In genomic region chr20:7627734-7628663, GRCh38 we compare ENCODE assay signal across 21 cellular contexts.
DNase-seq lines count a peak whose midpoint lies in the region; ATAC-seq and TF ChIP-seq lines count a peak whose summit lies in the region.
"Had no signal": no experiment of that assay in that cellular context is flagged by ENCODE, and none has a peak within 500 bp of the region (broad histone marks: within the 10 kb centered on the region; RNA-seq: fewer than 3 reads in every experiment).

No MANE protein-coding gene starts in this region.

- WGBS in stomach, 5 donors = 57 to 69% (median 67%) methylated on average over 5 of the region's 5 CpGs

- intact Hi-C loops in stomach (cut with DNase I; ENCODE audit: low total_unique reads) = no loop called here

- no peak overlapping the region for H3K27ac Mint-ChIP-seq in activated CD8-positive, alpha-beta T cell treated with anti-CD3 and anti-CD28 coated beads, Interleukin-2, amount 10 ng/mL, durations not matched to agents 7 days and 5 days
- H3K27ac Mint-ChIP-seq: activated naive CD8-positive, alpha-beta T cell treated with anti-CD3 and anti-CD28 coated beads, Interleukin-2, amount 10 ng/mL, durations not matched to agents 7 days and 5 days; activated T-cell treated with anti-CD3 and anti-CD28 coated beads, Interleukin-2, amount 50 U/mL, for 72 hours; stimulated activated naive CD8-positive, alpha-beta T cell treated with anti-CD3 and anti-CD28 coated beads, Interleukin-15, amount 100 ng/mL, for 72 hours had no signal

- H3K4me3 ChIP-seq in AG09309 (ENCODE audit: control insufficient read depth, low read depth, low read length) = no peak overlapping the region
- H3K4me3 ChIP-seq in choroid plexus epithelial cell (ENCODE audit: low read depth, low read length) = no peak overlapping the region
- H3K4me3 ChIP-seq in stomach = no peak overlapping the region
- H3K4me3 ChIP-seq: SJCRH30 had no signal

- H3K27ac ChIP-seq in stomach = no peak overlapping the region
- H3K27ac ChIP-seq: neutrophil, SJCRH30 had no signal

- no peak for TF ChIP-seq RAD21 in Ishikawa (IDR thresholded peaks at IDR 0.05; ENCODE audit: low read depth)

- ATAC-seq in activated CD8-positive, alpha-beta T cell treated with anti-CD3 and anti-CD28 coated beads, Interleukin-2, amount 10 ng/mL, durations not matched to agents 7 days and 5 days = no peak
- ATAC-seq: activated T-cell treated with anti-CD3 and anti-CD28 coated beads, Interleukin-2, amount 50 U/mL, for 72 hours; left lobe of liver; right cardiac atrium; stimulated activated naive CD8-positive, alpha-beta T cell treated with anti-CD3 and anti-CD28 coated beads, Interleukin-15, amount 100 ng/mL, for 72 hours had no signal

- TF ChIP-seq EP300 in Ishikawa (IDR thresholded peaks at IDR 0.05; ENCODE audit: borderline replicate concordance) (no peak), stomach (IDR thresholded peaks at IDR 0.05) (no peak)

- H3K36me3 ChIP-seq in stomach = no peaks in the 10 kb centered on the region
- H3K36me3 ChIP-seq: neutrophil, SJCRH30 had no signal

- no peaks in the 10 kb centered on the region for H3K9me3 ChIP-seq in stomach
- H3K9me3 ChIP-seq: neutrophil, SJCRH30 had no signal

- no peaks in the 10 kb centered on the region for H3K27me3 Mint-ChIP-seq in activated CD8-positive, alpha-beta T cell treated with anti-CD3 and anti-CD28 coated beads, Interleukin-2, amount 10 ng/mL, durations not matched to agents 7 days and 5 days (ENCODE audit: low read depth)
- H3K27me3 Mint-ChIP-seq: activated naive CD8-positive, alpha-beta T cell treated with anti-CD3 and anti-CD28 coated beads, Interleukin-2, amount 10 ng/mL, durations not matched to agents 7 days and 5 days; stimulated activated naive CD8-positive, alpha-beta T cell treated with anti-CD3 and anti-CD28 coated beads, Interleukin-15, amount 100 ng/mL, for 72 hours had no signal

- POLR2A ChIA-PET in activated CD8-positive, alpha-beta T cell treated with anti-CD3 and anti-CD28 coated beads, Interleukin-2, amount 10 ng/mL, durations not matched to agents 7 days and 5 days (lab: Charles Lee) = no interaction called here

- CTCF ChIA-PET in activated CD8-positive, alpha-beta T cell treated with anti-CD3 and anti-CD28 coated beads, Interleukin-2, amount 10 ng/mL, durations not matched to agents 7 days and 5 days (lab: Charles Lee) = no interaction called here

- no peak for TF ChIP-seq POLR2A in stomach (IDR thresholded peaks at IDR 0.05)

- no peaks in the 10 kb centered on the region for H3K27me3 ChIP-seq in stomach
- H3K27me3 ChIP-seq: neutrophil, SJCRH30 had no signal

- H3K9me3 Mint-ChIP-seq in activated CD8-positive, alpha-beta T cell treated with anti-CD3 and anti-CD28 coated beads, Interleukin-2, amount 10 ng/mL, durations not matched to agents 7 days and 5 days (ENCODE audit: insufficient read depth) = peaks cover 11% of the 10 kb centered on the region

- DNase-seq in AG09309 (ENCODE audit: low read depth) = peak; percentile 2
- peak; percentile 26 for DNase-seq in choroid plexus epithelial cell (ENCODE audit: low read depth)
- peak; percentile 2 for DNase-seq in hepatic stellate cell (ENCODE audit: low spot score)
- no peak for DNase-seq in activated CD8-positive, alpha-beta T cell treated with anti-CD3 and anti-CD28 coated beads, Interleukin-2, amount 10 ng/mL, durations not matched to agents 7 days and 5 days
- DNase-seq in hypothalamus (lab: John Stamatoyannopoulos, UW) = no peak
- no peak for DNase-seq in stomach
- DNase-seq in activated naive CD4-positive, alpha-beta T cell treated with anti-CD3 and anti-CD28 coated beads, Interleukin-2, amount 50 U/mL, for 16 hours = no peak
- DNase-seq: activated naive CD8-positive, alpha-beta T cell treated with anti-CD3 and anti-CD28 coated beads, Interleukin-2, amount 10 ng/mL, durations not matched to agents 7 days and 5 days; activated T-cell treated with anti-CD3 and anti-CD28 coated beads, Interleukin-2, amount 50 U/mL, for 72 hours; caudate nucleus; DND-41; foreskin melanocyte; NCI-H1048; NCI-H2029 treated with DMSO at 0.1 percent for 48 hours; NCI-H510A treated with DMSO at 0.1 percent for 48 hours; right cardiac atrium; SJCRH30; stimulated activated naive CD8-positive, alpha-beta T cell treated with anti-CD3 and anti-CD28 coated beads, Interleukin-15, amount 100 ng/mL, for 72 hours had no signal

- no peaks in the 10 kb centered on the region for H3K4me1 ChIP-seq in stomach
- H3K4me1 ChIP-seq: SJCRH30 had no signal

- no peaks in the 10 kb centered on the region for H3K36me3 Mint-ChIP-seq in activated CD8-positive, alpha-beta T cell treated with anti-CD3 and anti-CD28 coated beads, Interleukin-2, amount 10 ng/mL, durations not matched to agents 7 days and 5 days (ENCODE audit: low read depth)
- H3K36me3 Mint-ChIP-seq: activated naive CD8-positive, alpha-beta T cell treated with anti-CD3 and anti-CD28 coated beads, Interleukin-2, amount 10 ng/mL, durations not matched to agents 7 days and 5 days had no signal

- H3K4me3 Mint-ChIP-seq in activated CD8-positive, alpha-beta T cell treated with anti-CD3 and anti-CD28 coated beads, Interleukin-2, amount 10 ng/mL, durations not matched to agents 7 days and 5 days = no peak overlapping the region
- H3K4me3 Mint-ChIP-seq: activated naive CD8-positive, alpha-beta T cell treated with anti-CD3 and anti-CD28 coated beads, Interleukin-2, amount 10 ng/mL, durations not matched to agents 7 days and 5 days; activated T-cell treated with anti-CD3 and anti-CD28 coated beads, Interleukin-2, amount 50 U/mL, for 72 hours; stimulated activated naive CD8-positive, alpha-beta T cell treated with anti-CD3 and anti-CD28 coated beads, Interleukin-15, amount 100 ng/mL, for 72 hours had no signal

- no peaks in the 10 kb centered on the region for H3K4me1 Mint-ChIP-seq in activated CD8-positive, alpha-beta T cell treated with anti-CD3 and anti-CD28 coated beads, Interleukin-2, amount 10 ng/mL, durations not matched to agents 7 days and 5 days (ENCODE audit: low read depth)
- H3K4me1 Mint-ChIP-seq: activated naive CD8-positive, alpha-beta T cell treated with anti-CD3 and anti-CD28 coated beads, Interleukin-2, amount 10 ng/mL, durations not matched to agents 7 days and 5 days; stimulated activated naive CD8-positive, alpha-beta T cell treated with anti-CD3 and anti-CD28 coated beads, Interleukin-15, amount 100 ng/mL, for 72 hours had no signal

- TF ChIP-seq CTCF in AG09309 (IDR thresholded peaks at IDR 0.05; ENCODE audit: control insufficient read depth, insufficient read depth, low read depth, low read length, missing control alignments) = no peak
- no peak for TF ChIP-seq CTCF in choroid plexus epithelial cell (conservative IDR thresholded peaks at IDR 0.05; ENCODE audit: low read depth, low read length)
- no peak for TF ChIP-seq CTCF in stomach (IDR thresholded peaks at IDR 0.05)

TF ChIP-seq in Ishikawa, 13 proteins besides CTCF, POLR2A, EP300 and RAD21:
- TF ChIP-seq NFIC (IDR thresholded peaks at IDR 0.05) = peak; percentile 34; the same call in 1 of the 2 replicates
- no peak for TF ChIP-seq CEBPB (IDR thresholded peaks at IDR 0.05)

Comparison
In these comparisons a context has a peak if more than half of its experiments do, and no peak if none do; other contexts are left out.
1. DNase-seq: peak in AG09309 (single experiment), choroid plexus epithelial cell (single experiment) and hepatic stellate cell (single experiment); none in activated CD8-positive, alpha-beta T cell treated with anti-CD3 and anti-CD28 coated beads, Interleukin-2, amount 10 ng/mL, durations not matched to agents 7 days and 5 days (single experiment), hypothalamus (0 of 51), stomach (single experiment) and activated naive CD4-positive, alpha-beta T cell treated with anti-CD3 and anti-CD28 coated beads, Interleukin-2, amount 50 U/mL, for 16 hours (single experiment).